In the genomic region with DNA sequence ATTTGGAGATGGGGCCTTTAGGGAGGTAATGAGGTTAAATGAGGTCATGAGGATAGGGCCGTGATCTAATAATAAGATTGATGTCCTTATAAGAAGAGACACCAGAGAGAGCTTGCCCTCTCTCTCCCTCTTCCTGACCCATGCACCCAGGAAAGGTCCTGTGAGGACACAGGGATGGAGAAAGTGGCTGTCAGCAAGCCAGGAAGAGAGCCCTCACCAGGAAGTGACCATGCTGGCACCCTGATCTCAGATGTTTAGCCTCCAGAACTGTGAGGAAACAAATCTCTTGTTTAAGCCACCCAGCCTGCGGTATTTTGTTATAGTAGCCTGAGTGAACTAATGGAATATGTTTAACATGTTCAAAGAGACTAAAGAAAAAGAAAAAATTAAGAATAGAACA, we compare ENCODE assay signal across 11 cellular contexts.
"Had no signal": no experiment of that assay in that cellular context is flagged by ENCODE, and none has a peak within 500 bp of the region (broad histone marks: within the 10 kb centered on the region; RNA-seq: fewer than 3 reads in every experiment).

No MANE protein-coding gene starts in this region.

- H3K4me2 ChIP-seq: neural progenitor cell had no signal

- DNase-seq: activated CD4-positive, alpha-beta T cell treated with anti-CD3 and anti-CD28 coated beads for 4 hours; activated CD8-positive, alpha-beta memory T cell treated with anti-CD3 and anti-CD28 coated beads, Interleukin-2, amount 50 U/mL, for 48 hours; activated CD8-positive, alpha-beta T cell treated with anti-CD3 and anti-CD28 coated beads, Interleukin-2, amount 10 ng/mL, durations not matched to agents 7 days and 5 days; activated naive CD4-positive, alpha-beta T cell; heart right ventricle; islet precursor cell; stimulated activated naive CD4-positive, alpha-beta T cell; T-helper 1 cell; upper lobe of left lung had no signal

- H3K9me3 ChIP-seq: heart right ventricle, right atrium auricular region, upper lobe of left lung had no signal

- H3K36me3 ChIP-seq: neural progenitor cell had no signal

- H2AFZ ChIP-seq: neural progenitor cell had no signal

- H3K27ac ChIP-seq: heart right ventricle, neural progenitor cell, right atrium auricular region, upper lobe of left lung had no signal

- ATAC-seq: activated CD8-positive, alpha-beta T cell treated with anti-CD3 and anti-CD28 coated beads, Interleukin-2, amount 10 ng/mL, durations not matched to agents 7 days and 5 days had no signal

- H3K4me3 ChIP-seq: heart right ventricle, neural progenitor cell, right atrium auricular region, upper lobe of left lung had no signal

- H3K27me3 ChIP-seq: heart right ventricle, neural progenitor cell, right atrium auricular region, upper lobe of left lung had no signal

- H3K4me1 ChIP-seq: right atrium auricular region, upper lobe of left lung had no signal

- H3K9ac ChIP-seq: neural progenitor cell had no signal
